ENCODE assay signal across 14 cellular contexts in the genomic region with DNA sequence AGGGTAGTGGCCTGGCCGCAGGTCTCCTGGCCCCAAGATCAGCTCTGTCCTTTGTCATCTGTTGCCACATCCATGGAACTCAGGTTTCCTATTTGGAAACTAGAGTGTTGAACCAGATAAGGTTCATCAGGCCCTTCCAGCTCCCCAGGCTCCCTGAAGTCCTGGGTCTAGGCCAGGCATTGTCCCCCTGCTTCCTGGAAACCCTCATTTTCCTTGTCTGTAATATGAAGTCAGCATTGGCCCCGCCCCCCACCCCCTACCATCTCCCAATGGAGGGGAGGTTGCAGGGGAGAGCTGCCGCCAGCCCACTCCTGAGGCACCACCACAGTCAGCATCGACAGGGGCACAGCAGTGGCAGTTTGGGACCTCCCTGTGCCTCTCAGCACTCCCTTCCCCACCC. TPM values are rescaled to one million over a fixed set of nuclear protein-coding genes. Genes with fewer than 3 reads are reported as not detected.
DNase-seq lines count a peak whose midpoint lies in the region; ATAC-seq, FAIRE-seq and TF ChIP-seq lines count a peak whose summit lies in the region.
"Had no signal": no experiment of that assay in that cellular context is flagged by ENCODE, and none has a peak within 500 bp of the region (broad histone marks: within the 10 kb centered on the region; RNA-seq: fewer than 3 reads in every experiment).

No MANE protein-coding gene starts in this region.

- no peak for ATAC-seq in stimulated activated naive B cell treated with anti-CD40 and anti-IgM and Interleukin-4, amounts not matched to agents 10 μg/mL and 1 μg/mL and 100 μg/mL, for 72 hours (replicated peaks)
- no peak for ATAC-seq in HG03460 (IDR thresholded peaks at IDR 0.05; ENCODE audit: unreplicated experiment)

- intact Hi-C loops in esophagus muscularis mucosa (cut with DNase I), result no loop called here

- H3K4me2 ChIP-seq in astrocyte (ENCODE audit: low read length) (no peak overlapping the region), neural progenitor cell (no peak overlapping the region)

- H3K4me3 Mint-ChIP-seq in astrocyte (ENCODE audit: unreplicated experiment) (no peak overlapping the region), neural progenitor cell (no peak overlapping the region)
- no peak overlapping the region for H3K4me3 Mint-ChIP-seq in stimulated activated naive B cell treated with anti-CD40 and anti-IgM and Interleukin-4, amounts not matched to agents 10 μg/mL and 1 μg/mL and 100 μg/mL, for 72 hours
- H3K4me3 Mint-ChIP-seq: CD4-positive, alpha-beta T cell had no signal

- peaks cover 3% of the 10 kb centered on the region for H3K27me3 Mint-ChIP-seq in astrocyte (ENCODE audit: low read depth, unreplicated experiment)
- peaks cover 6% of the 10 kb centered on the region for H3K27me3 Mint-ChIP-seq in neural progenitor cell (ENCODE audit: insufficient read depth, low read depth)
- H3K27me3 Mint-ChIP-seq in stimulated activated naive B cell treated with anti-CD40 and anti-IgM and Interleukin-4, amounts not matched to agents 10 μg/mL and 1 μg/mL and 100 μg/mL, for 72 hours, result peaks cover 11 to 24% of the 10 kb centered on the region in 2 donors
- H3K27me3 Mint-ChIP-seq: CD4-positive, alpha-beta T cell had no signal

- no peaks in the 10 kb centered on the region for H3K36me3 Mint-ChIP-seq in astrocyte (ENCODE audit: low read depth, unreplicated experiment)
- no peaks in the 10 kb centered on the region for H3K36me3 Mint-ChIP-seq in neural progenitor cell
- no peaks in the 10 kb centered on the region for H3K36me3 Mint-ChIP-seq in stimulated activated naive B cell treated with anti-CD40 and anti-IgM and Interleukin-4, amounts not matched to agents 10 μg/mL and 1 μg/mL and 100 μg/mL, for 72 hours

- H3K36me3 ChIP-seq in astrocyte (ENCODE audit: insufficient read depth, low read length) (no peaks in the 10 kb centered on the region), neural progenitor cell (no peaks in the 10 kb centered on the region), esophagus muscularis mucosa (no peaks in the 10 kb centered on the region)

- H3K27ac Mint-ChIP-seq in astrocyte (ENCODE audit: unreplicated experiment) (no peak overlapping the region), neural progenitor cell (no peak overlapping the region)
- peak overlapping the region; percentile 75 for H3K27ac Mint-ChIP-seq in stimulated activated naive B cell treated with anti-CD40 and anti-IgM and Interleukin-4, amounts not matched to agents 10 μg/mL and 1 μg/mL and 100 μg/mL, for 72 hours
- H3K27ac Mint-ChIP-seq: CD4-positive, alpha-beta T cell had no signal

- H4K20me1 ChIP-seq in astrocyte (ENCODE audit: insufficient read depth, low read length), result no peaks in the 10 kb centered on the region
- H4K20me1 ChIP-seq in neural progenitor cell (ENCODE audit: low read depth), result no peaks in the 10 kb centered on the region

- FAIRE-seq in astrocyte (lab: Jason Lieb, UNC), result no peak

- 89% methylated on average over 1 of the region's 4 CpGs for WGBS in esophagus muscularis mucosa

- DNase-seq in activated effector memory CD4-positive, alpha-beta T cell treated with anti-CD3 and anti-CD28 coated beads, Interleukin-2, amount 50 U/mL, for 16 hours, result peak; percentile 57
- DNase-seq in activated effector memory CD4-positive, alpha-beta T cell treated with Interleukin-2 at 50 U/mL for 16 hours, result no peak
- DNase-seq in astrocyte (ENCODE audit: low read depth) (no peak), neural progenitor cell (ENCODE audit: low spot score) (no peak), esophagus muscularis mucosa (ENCODE audit: extremely low spot score) (no peak), anterior cingulate cortex (lab: John Stamatoyannopoulos, UW) (no peak)
- DNase-seq in stimulated activated naive B cell treated with anti-CD40 and anti-IgM and Interleukin-4, amounts not matched to agents 10 μg/mL and 1 μg/mL and 100 μg/mL, for 72 hours, result no peak
- DNase-seq: NCI-H510A treated with DMSO at 0.1 percent for 48 hours had no signal

- H3K9me3 Mint-ChIP-seq in astrocyte (ENCODE audit: unreplicated experiment) (no peaks in the 10 kb centered on the region), neural progenitor cell (no peaks in the 10 kb centered on the region)
- H3K9me3 Mint-ChIP-seq in stimulated activated naive B cell treated with anti-CD40 and anti-IgM and Interleukin-4, amounts not matched to agents 10 μg/mL and 1 μg/mL and 100 μg/mL, for 72 hours, result no peaks in the 10 kb centered on the region
- H3K9me3 Mint-ChIP-seq: CD4-positive, alpha-beta T cell had no signal

- no peak for TF ChIP-seq CTCF in astrocyte (IDR thresholded peaks at IDR 0.05; ENCODE audit: insufficient read depth, low read depth, low read length)
- no peak for TF ChIP-seq CTCF in neural progenitor cell (IDR thresholded peaks at IDR 0.05)
- TF ChIP-seq CTCF in esophagus muscularis mucosa (IDR thresholded peaks at IDR 0.05), result no peak

- TF ChIP-seq EP300 in esophagus muscularis mucosa (IDR thresholded peaks at IDR 0.05), result no peak

- H3K79me2 ChIP-seq in astrocyte (ENCODE audit: insufficient read depth, low read length) (no peaks in the 10 kb centered on the region), neural progenitor cell (ENCODE audit: low read depth) (no peaks in the 10 kb centered on the region)

- H3K4me3 ChIP-seq in astrocyte (ENCODE audit: insufficient read depth, low read depth, low read length), result no peak overlapping the region
- H3K4me3 ChIP-seq in neural progenitor cell, result no peak overlapping the region
- H3K4me3 ChIP-seq in esophagus muscularis mucosa, result no peak overlapping the region

- H3K9me3 ChIP-seq in astrocyte (ENCODE audit: insufficient read depth, low read depth, low read length), result no peaks in the 10 kb centered on the region
- no peaks in the 10 kb centered on the region for H3K9me3 ChIP-seq in neural progenitor cell (ENCODE audit: low read depth)
- no peaks in the 10 kb centered on the region for H3K9me3 ChIP-seq in esophagus muscularis mucosa

- no peak for TF ChIP-seq POLR2A in esophagus muscularis mucosa (IDR thresholded peaks at IDR 0.05; ENCODE audit: low read depth)

- H2AFZ ChIP-seq in astrocyte (ENCODE audit: low read depth, low read length), result no peak overlapping the region
- H2AFZ ChIP-seq in neural progenitor cell (replicated peaks), result peak overlapping the region; percentile 57

- peaks cover 17% of the 10 kb centered on the region for H3K4me1 ChIP-seq in astrocyte (ENCODE audit: insufficient read depth, low read length)
- H3K4me1 ChIP-seq in neural progenitor cell, result no peaks in the 10 kb centered on the region
- H3K4me1 ChIP-seq in esophagus muscularis mucosa, result peaks cover 13 to 19% (median 15%) of the 10 kb centered on the region in 4 donors

- H3K9ac ChIP-seq in astrocyte (ENCODE audit: low read length), result peak overlapping the region; percentile 23
- H3K9ac ChIP-seq in neural progenitor cell, result no peak overlapping the region

- H3K27me3 ChIP-seq in astrocyte (ENCODE audit: insufficient read depth, low read length) (peaks cover 5% of the 10 kb centered on the region), neural progenitor cell (no peaks in the 10 kb centered on the region), esophagus muscularis mucosa (peaks cover 0 to under 1% (median 0%) of the 10 kb centered on the region in 4 donors)

- H3F3A ChIP-seq in neural progenitor cell (ENCODE audit: low read depth), result no peaks in the 10 kb centered on the region

- peaks cover 21% of the 10 kb centered on the region for H3K4me1 Mint-ChIP-seq in astrocyte (ENCODE audit: low read depth, unreplicated experiment)
- H3K4me1 Mint-ChIP-seq in neural progenitor cell, result peaks cover 10% of the 10 kb centered on the region
- H3K4me1 Mint-ChIP-seq in stimulated activated naive B cell treated with anti-CD40 and anti-IgM and Interleukin-4, amounts not matched to agents 10 μg/mL and 1 μg/mL and 100 μg/mL, for 72 hours, result peaks cover 32 to 38% of the 10 kb centered on the region in 2 donors

- peak overlapping the region; percentile 12 for H3K27ac ChIP-seq in astrocyte (ENCODE audit: low read depth, low read length)
- H3K27ac ChIP-seq in neural progenitor cell, result no peak overlapping the region
- H3K27ac ChIP-seq in esophagus muscularis mucosa (replicated peaks in 1 of 4), result no peak overlapping the region
- H3K27ac ChIP-seq: 22Rv1 had no signal

RNA-seq across cellular contexts. Expression of a gene that starts 9.0 kb away (rescaled TPM):
- total RNA-seq in astrocyte, result not detected in 2 replicates
- total RNA-seq in neural progenitor cell (ENCODE audit: low replicate concordance), result not detected in 2 replicates
- total RNA-seq in esophagus muscularis mucosa, result not detected
- total RNA-seq: CD4-positive, alpha-beta T cell; Daoy; H7; RPMI7951 had no signal

RNA-seq across cellular contexts. Expression of a gene that starts 19.5 kb away (rescaled TPM):
- total RNA-seq in astrocyte, result not detected in 2 replicates
- 0.09 TPM in 1 of 2 replicates, not detected in the other for total RNA-seq in neural progenitor cell (ENCODE audit: low replicate concordance)
- under 1 TPM in 2 of 4 donors, not detected in 2; 0.40 to 0.52 TPM for total RNA-seq in esophagus muscularis mucosa
- total RNA-seq: CD4-positive, alpha-beta T cell; Daoy; RPMI7951 had no signal

RNA-seq across cellular contexts. Expression of a gene that starts 51.6 kb away (rescaled TPM):
- total RNA-seq in astrocyte (not detected in 2 replicates), neural progenitor cell (ENCODE audit: low replicate concordance) (not detected in 2 replicates), esophagus muscularis mucosa (not detected)
- total RNA-seq: CD4-positive, alpha-beta T cell; Daoy; H7; RPMI7951 had no signal
